In genomic region chr5:76691470-76692273, GRCh38 we compare ENCODE assay signal across 11 cellular contexts. TPM values are rescaled to one million over a fixed set of nuclear protein-coding genes. Genes with fewer than 3 reads are reported as not detected.
A peak's percentile ranks its signal among the peaks of the same experiment; 100 is the strongest.
DNase-seq lines count a peak whose midpoint lies in the region; ATAC-seq, FAIRE-seq and TF ChIP-seq lines count a peak whose summit lies in the region.
"Had no signal": no experiment of that assay in that cellular context is flagged by ENCODE, and none has a peak within 500 bp of the region (broad histone marks: within the 10 kb centered on the region; RNA-seq: fewer than 3 reads in every experiment).

No MANE protein-coding gene starts in this region.

- peaks cover 8% of the 10 kb centered on the region for H3K79me1 ChIP-seq in trophoblast cell (ENCODE audit: low read length)

- peak overlapping the region; percentile 70 for H4K8ac ChIP-seq in trophoblast cell (ENCODE audit: low read depth, low read length)

- peak overlapping the region; percentile 96 for H2BK12ac ChIP-seq in trophoblast cell (ENCODE audit: low read length)

- H3K9me3 ChIP-seq in trophoblast cell (ENCODE audit: insufficient read depth, low read depth, low read length) (no peaks in the 10 kb centered on the region), HAP-1 (no peaks in the 10 kb centered on the region)

- peak overlapping the region; percentile 62 for H4K91ac ChIP-seq in trophoblast cell (ENCODE audit: low read depth, low read length)

- H2BK5ac ChIP-seq in trophoblast cell (ENCODE audit: low read depth, low read length, poor library complexity) = peak overlapping the region; percentile 40

- H3K36me3 Mint-ChIP-seq in progenitor cell of endocrine pancreas (ENCODE audit: insufficient read depth) = peaks cover 4% of the 10 kb centered on the region

- H3K9me3 Mint-ChIP-seq in progenitor cell of endocrine pancreas (ENCODE audit: low read depth) = no peaks in the 10 kb centered on the region
- H3K9me3 Mint-ChIP-seq: activated naive CD8-positive, alpha-beta T cell treated with anti-CD3 and anti-CD28 coated beads, Interleukin-2, amount 10 ng/mL, durations not matched to agents 7 days and 5 days; memory B cell had no signal

- DNase-seq in RCC 7860 (ENCODE audit: low spot score) (peak; percentile 47), epithelial cell of prostate (ENCODE audit: low read depth, low spot score) (no peak), trophoblast cell (no peak), progenitor cell of endocrine pancreas (ENCODE audit: low spot score, unreplicated experiment) (no peak), HAP-1 (ENCODE audit: low spot score in 2 of 2) (no peak)
- DNase-seq: activated naive CD8-positive, alpha-beta T cell treated with anti-CD3 and anti-CD28 coated beads, Interleukin-2, amount 10 ng/mL, durations not matched to agents 7 days and 5 days; NCI-H774 had no signal

- no peak overlapping the region for H3K9ac ChIP-seq in trophoblast cell (ENCODE audit: low read length)

- peak; percentile 4 for FAIRE-seq in RCC 7860 (lab: Jason Lieb, UNC)

- no peak for TF ChIP-seq CTCF in progenitor cell of endocrine pancreas (IDR thresholded peaks at IDR 0.05; ENCODE audit: unreplicated experiment)

- H3K23ac ChIP-seq in trophoblast cell (ENCODE audit: low read length) = no peak overlapping the region

- H3K27me3 ChIP-seq in trophoblast cell (ENCODE audit: insufficient read depth, low read length) (no peaks in the 10 kb centered on the region), HAP-1 (ENCODE audit: low read depth) (no peaks in the 10 kb centered on the region)

- H3K79me2 ChIP-seq in trophoblast cell (ENCODE audit: control insufficient read depth, insufficient read depth, low read length, poor library complexity) = peaks cover 2% of the 10 kb centered on the region

- ATAC-seq in GM18502 (IDR thresholded peaks at IDR 0.05; ENCODE audit: poor library complexity, unreplicated experiment) (peak; percentile 59), GM18909 (IDR thresholded peaks at IDR 0.05; ENCODE audit: poor library complexity, unreplicated experiment) (no peak), HG03439 (IDR thresholded peaks at IDR 0.05; ENCODE audit: unreplicated experiment) (no peak)

- in situ Hi-C loops in HAP-1 (cut with MboI; ENCODE audit: low sequenced_read_pairs) = no loop called here

- H3K27ac Mint-ChIP-seq in progenitor cell of endocrine pancreas = no peak overlapping the region
- H3K27ac Mint-ChIP-seq: activated naive CD8-positive, alpha-beta T cell treated with anti-CD3 and anti-CD28 coated beads, Interleukin-2, amount 10 ng/mL, durations not matched to agents 7 days and 5 days; memory B cell had no signal

- H3K4me2 ChIP-seq in trophoblast cell (ENCODE audit: low read length) = no peak overlapping the region

- peaks cover 6% of the 10 kb centered on the region for H3K4me1 Mint-ChIP-seq in progenitor cell of endocrine pancreas (ENCODE audit: low read depth)
- H3K4me1 Mint-ChIP-seq: memory B cell had no signal

- H3K4ac ChIP-seq in trophoblast cell (ENCODE audit: low read depth, low read length) = no peak overlapping the region

- H3K4me1 ChIP-seq in trophoblast cell (ENCODE audit: control insufficient read depth in 1 of 2, insufficient read depth in 2 of 2, low read length in 2 of 2) (peaks cover 10 to 14% of the 10 kb centered on the region in 2 experiments), HAP-1 (no peaks in the 10 kb centered on the region)

- H4K12ac ChIP-seq in trophoblast cell (ENCODE audit: low read depth, low read length) = no peak overlapping the region

- H3K4me3 Mint-ChIP-seq in progenitor cell of endocrine pancreas (ENCODE audit: low read depth) = no peak overlapping the region
- H3K4me3 Mint-ChIP-seq: activated naive CD8-positive, alpha-beta T cell treated with anti-CD3 and anti-CD28 coated beads, Interleukin-2, amount 10 ng/mL, durations not matched to agents 7 days and 5 days; memory B cell had no signal

- H3K27ac ChIP-seq in epithelial cell of prostate = peak overlapping the region; percentile 76
- no peak overlapping the region for H3K27ac ChIP-seq in trophoblast cell (ENCODE audit: low read depth, low read length)

- H2AFZ ChIP-seq in trophoblast cell (ENCODE audit: insufficient read depth, low read length, poor library complexity) = no peak overlapping the region

- H3K36me3 ChIP-seq in trophoblast cell (ENCODE audit: control insufficient read depth in 1 of 2, insufficient read depth in 2 of 2, low read length in 2 of 2) (no peaks in the 10 kb centered on the region), HAP-1 (replicated peaks) (no peaks in the 10 kb centered on the region)

- peak overlapping the region; percentile 90 for H2BK120ac ChIP-seq in trophoblast cell (ENCODE audit: insufficient read depth, low read length, poor library complexity)

- WGBS in trophoblast cell (ENCODE audit: extremely low coverage, insufficient coverage, insufficient read length) = no CpG with 5 or more reads among the region's 5 CpGs

- no peaks in the 10 kb centered on the region for H3K27me3 Mint-ChIP-seq in progenitor cell of endocrine pancreas
- H3K27me3 Mint-ChIP-seq: activated naive CD8-positive, alpha-beta T cell treated with anti-CD3 and anti-CD28 coated beads, Interleukin-2, amount 10 ng/mL, durations not matched to agents 7 days and 5 days; memory B cell had no signal

- peak overlapping the region; percentile 70 for H3K14ac ChIP-seq in trophoblast cell (ENCODE audit: low read length)

- H3K4me3 ChIP-seq in trophoblast cell (ENCODE audit: low read depth, low read length) (no peak overlapping the region), HAP-1 (no peak overlapping the region)

- H3K18ac ChIP-seq in trophoblast cell (ENCODE audit: low read length) = no peak overlapping the region

- H2AK5ac ChIP-seq in trophoblast cell (ENCODE audit: low read length) = no peak overlapping the region

RNA-seq across cellular contexts. Expression of gene F2R, which starts 24.3 kb away (rescaled TPM):
- polyA plus RNA-seq in trophoblast cell (2013) = 8.8 and 9.2 TPM in 2 replicates
- total RNA-seq in progenitor cell of endocrine pancreas = 25.1 and 28.7 TPM in 2 replicates
